2 cellular contexts compared by ENCODE assay signal in genomic region chr20:3330046-3330741, GRCh38.
TF ChIP-seq lines count a peak whose summit lies in the region.

No MANE protein-coding gene starts in this region.

TF ChIP-seq in IMR-90, 13 proteins besides CTCF, POLR2A, EP300 and RAD21:
- TF ChIP-seq FOS (IDR thresholded peaks at IDR 0.05; ENCODE audit: low read depth, low read length): no peak
- TF ChIP-seq MAFK (IDR thresholded peaks at IDR 0.05; ENCODE audit: low read depth, low read length): no peak
- no peak for TF ChIP-seq USF2 (IDR thresholded peaks at IDR 0.05; ENCODE audit: low read depth, low read length)
- TF ChIP-seq CHD1 (IDR thresholded peaks at IDR 0.05; ENCODE audit: low read depth, low read length): no peak
- TF ChIP-seq RCOR1 (IDR thresholded peaks at IDR 0.05; ENCODE audit: insufficient replicate concordance, low read length): no peak
- no peak for TF ChIP-seq ELK1 (IDR thresholded peaks at IDR 0.05; ENCODE audit: borderline replicate concordance, low read depth, low read length)
- no peak for TF ChIP-seq NFE2L2 (IDR thresholded peaks at IDR 0.05; ENCODE audit: low read depth, low read length)
- no peak for TF ChIP-seq MAZ (IDR thresholded peaks at IDR 0.05; ENCODE audit: borderline replicate concordance, low read depth, low read length)
- no peak for TF ChIP-seq RFX5 (IDR thresholded peaks at IDR 0.05; ENCODE audit: low read depth, low read length)
- TF ChIP-seq SMC3 (IDR thresholded peaks at IDR 0.05; ENCODE audit: low read depth, low read length): no peak
- TF ChIP-seq CEBPB (IDR thresholded peaks at IDR 0.05; ENCODE audit: low read depth, low read length): no peak
- TF ChIP-seq MXI1 (IDR thresholded peaks at IDR 0.05; ENCODE audit: borderline replicate concordance, low read depth, low read length): no peak
- no peak for TF ChIP-seq BHLHE40 (IDR thresholded peaks at IDR 0.05; ENCODE audit: low read depth, low read length)

TF ChIP-seq in HepG2, 621 proteins besides CTCF, POLR2A, EP300 and RAD21:
- no peak for TF ChIP-seq ZNF431 (CRISPR knock-in tag; IDR thresholded peaks at IDR 0.05; ENCODE audit: borderline replicate concordance, low read depth)
- TF ChIP-seq ZNF770 (CRISPR knock-in tag; IDR thresholded peaks at IDR 0.05): peak; percentile 83
- no peak for TF ChIP-seq ZMYM3 (CRISPR knock-in tag; IDR thresholded peaks at IDR 0.05)
